Comparison of ENCODE assay signal across 20 cellular contexts in genomic region chr5:175828676-175829075, GRCh38. TPM values are rescaled to one million over a fixed set of nuclear protein-coding genes. Genes with fewer than 3 reads are reported as not detected.
A peak's percentile ranks its signal among the peaks of the same experiment; 100 is the strongest.
DNase-seq lines count a peak whose midpoint lies in the region; ATAC-seq, FAIRE-seq and TF ChIP-seq lines count a peak whose summit lies in the region.
"Had no signal": no experiment of that assay in that cellular context is flagged by ENCODE, and none has a peak within 500 bp of the region (broad histone marks: within the 10 kb centered on the region; RNA-seq: fewer than 3 reads in every experiment).

No MANE protein-coding gene starts in this region.

- H3K27ac ChIP-seq in upper lobe of left lung = no peak overlapping the region
- H3K27ac ChIP-seq: BLaER1 had no signal

- no peaks in the 10 kb centered on the region for H3K9me3 ChIP-seq in upper lobe of left lung
- H3K9me3 ChIP-seq: BE2C, BLaER1 had no signal

- peak; percentile 43 for DNase-seq in NK-92 treated with Interleukin-12 subunit alpha and Interleukin-12 subunit beta, amount 100 ng/mL, for 24 hours (lab: John Stamatoyannopoulos, UW)
- DNase-seq in NK-92 (lab: John Stamatoyannopoulos, UW; ENCODE audit: unreplicated experiment) (no peak), left kidney (ENCODE audit: low read depth, low spot score) (peak; percentile 62), D721Med (ENCODE audit: insufficient read length, low spot score) (no peak), upper lobe of left lung (no peak)
- DNase-seq: 8988T; ACHN; BE2C; C1 segment of cervical spinal cord; CD4-positive, alpha-beta memory T cell; CD4-positive, CD25-positive, alpha-beta regulatory T cell; CD8-positive, alpha-beta memory T cell; COR-L47; DMS79 treated with DMSO at 0.1 percent for 48 hours; GF-D8 had no signal

- 79 to 85% methylated on average over 3 to 5 of the region's 5 CpGs for WGBS in upper lobe of left lung, 2 donors

- no peaks in the 10 kb centered on the region for H3K4me1 ChIP-seq in upper lobe of left lung
- H3K4me1 ChIP-seq: BE2C had no signal

- FAIRE-seq in D721Med (lab: Jason Lieb, UNC) = no peak
- FAIRE-seq: A204.1, G401.6, GM12891, GM19239 had no signal

- no peaks in the 10 kb centered on the region for H3K36me3 ChIP-seq in upper lobe of left lung
- H3K36me3 ChIP-seq: BLaER1 had no signal

- TF ChIP-seq CTCF in D721Med (IDR thresholded peaks at IDR 0.05; ENCODE audit: insufficient read depth, missing control alignments) (no peak), upper lobe of left lung (IDR thresholded peaks at IDR 0.05) (no peak)

- ATAC-seq in upper lobe of left lung (ENCODE audit: low FRiP score in 2 of 2) = no peak

- no peak for TF ChIP-seq EP300 in upper lobe of left lung (IDR thresholded peaks at IDR 0.05)

- no peaks in the 10 kb centered on the region for H3K27me3 ChIP-seq in upper lobe of left lung
- H3K27me3 ChIP-seq: BE2C, BLaER1 had no signal

- H3K4me3 ChIP-seq in upper lobe of left lung = no peak overlapping the region
- H3K4me3 ChIP-seq: BLaER1 had no signal

- no peak for TF ChIP-seq POLR2A in upper lobe of left lung (IDR thresholded peaks at IDR 0.05)

RNA-seq across cellular contexts. Expression of gene CPLX2, which starts 42.7 kb away (rescaled TPM):
- total RNA-seq in upper lobe of left lung = under 1 TPM in 2 of 6 donors, not detected in 4; 0.15 to 0.20 TPM
- total RNA-seq: CD4-positive, alpha-beta memory T cell; CD4-positive, CD25-positive, alpha-beta regulatory T cell; CD8-positive, alpha-beta memory T cell had no signal

Comparison
In these comparisons a context has a peak if more than half of its experiments do, and no peak if none do; other contexts are left out.
1. DNase-seq: peak in NK-92 treated with Interleukin-12 subunit alpha and Interleukin-12 subunit beta, amount 100 ng/mL, for 24 hours (single experiment) and left kidney (single experiment); none in NK-92 (single experiment), D721Med (single experiment) and upper lobe of left lung (0 of 2).